1 cellular context compared by ENCODE assay signal in genomic region chr22:50581950-50582561, GRCh38.
TF ChIP-seq lines count a peak whose summit lies in the region.

No MANE protein-coding gene starts in this region.

TF ChIP-seq in K562, 482 proteins besides CTCF, POLR2A, EP300 and RAD21:
- TF ChIP-seq KAT2B (IDR thresholded peaks at IDR 0.05; ENCODE audit: low read depth, low read length) (no peak), ZNF740 (CRISPR knock-in tag; IDR thresholded peaks at IDR 0.05) (0 out of 2 replicates have a peak, but pooled peaks have one; percentile 64), ZNF740 (tag; IDR thresholded peaks at IDR 0.05) (0 out of 4 replicates have a peak, but pooled peaks of 1 of the 2 experiments have one; percentile 39), ZNF121 (CRISPR knock-in tag; conservative IDR thresholded peaks at IDR 0.05) (peak; percentile 79), NR2C2 (CRISPR knock-in tag; IDR thresholded peaks at IDR 0.05) (no peak), NR2C2 (tag; IDR thresholded peaks at IDR 0.05) (peak; percentile 99), MGA (IDR thresholded peaks at IDR 0.05) (peak; percentile 39; the same call in 1 of the 2 replicates), YY1 (IDR thresholded peaks at IDR 0.05; ENCODE audit: borderline replicate concordance in 1 of 3, control insufficient read depth in 1 of 3, extremely low read depth in 1 of 3, insufficient read depth in 3 of 3, insufficient read length in 1 of 3, insufficient replicate concordance in 2 of 3, low read depth in 1 of 3, low read length in 2 of 3) (peak in 1 of 3 experiments; percentile 44), ZBTB7A (IDR thresholded peaks at IDR 0.05; ENCODE audit: borderline replicate concordance, control insufficient read depth, low read depth, low read length) (peak; percentile 73; the same call in 1 of the 2 replicates), MYC (IDR thresholded peaks at IDR 0.05; ENCODE audit: low read depth, low read length) (no peak), MYC (CRISPR knock-in tag; IDR thresholded peaks at IDR 0.05; ENCODE audit: borderline replicate concordance, low read depth) (no peak), ZNF639 (CRISPR knock-in tag; conservative IDR thresholded peaks at IDR 0.05 in 1 of 2, IDR thresholded peaks at IDR 0.05 in 1 of 2) (peak in 1 of 2 experiments; percentile 80; a peak in 1 of 4 replicates), CCNT2 (IDR thresholded peaks at IDR 0.05; ENCODE audit: borderline replicate concordance, extremely low read depth, insufficient read length, low read depth, low read length) (peak; percentile 22), VEZF1 (CRISPR knock-in tag; IDR thresholded peaks at IDR 0.05) (peak; percentile 82), ZNF586 (CRISPR knock-in tag; conservative IDR thresholded peaks at IDR 0.05) (no peak)
